8 cellular contexts compared by ENCODE assay signal in genomic region chr22:36330655-36331305, GRCh38. TPM values are rescaled to one million over a fixed set of nuclear protein-coding genes. Genes with fewer than 3 reads are reported as not detected.
DNase-seq lines count a peak whose midpoint lies in the region; ATAC-seq lines count a peak whose summit lies in the region.

No MANE protein-coding gene starts in this region.

- ATAC-seq in right cardiac atrium (peak; percentile 5 to 75), HG03521 (IDR thresholded peaks at IDR 0.05; ENCODE audit: unreplicated experiment) (no peak), GM19397 (IDR thresholded peaks at IDR 0.05; ENCODE audit: unreplicated experiment) (no peak)
- no peak for ATAC-seq in stimulated activated memory B cell treated with anti-CD40 and anti-IgM and Interleukin-4, amounts not matched to agents 10 μg/mL and 1 μg/mL and 100 μg/mL, for 72 hours

- peak overlapping the region; percentile 86 for H3K4me3 Mint-ChIP-seq in activated CD4-positive, alpha-beta T cell treated with anti-CD3 and anti-CD28 coated beads, Interleukin-2, amount 10 ng/mL, durations not matched to agents 7 days and 5 days
- H3K4me3 Mint-ChIP-seq in activated T-helper 1 cell treated with anti-CD3 and anti-CD28 coated beads, Interleukin-12 subunit alpha, Interleukin-12 subunit beta, Interleukin-2, Interleukin-4 antibody, amounts not matched to agents 30 ng/mL and 10 ng/mL and 1 ng/mL, durations not matched to agents 14 hours and 24 hours and 36 hours, result peak overlapping the region; percentile 86
- peak overlapping the region; percentile 79 for H3K4me3 Mint-ChIP-seq in stimulated activated memory B cell treated with anti-CD40 and anti-IgM and Interleukin-4, amounts not matched to agents 10 μg/mL and 1 μg/mL and 100 μg/mL, for 72 hours

- DNase-seq in activated CD4-positive, alpha-beta T cell treated with anti-CD3 and anti-CD28 coated beads, Interleukin-2, amount 10 ng/mL, durations not matched to agents 7 days and 5 days, result peak; percentile 35
- DNase-seq in activated CD4-positive, alpha-beta T cell treated with anti-CD3 and anti-CD28 coated beads for 48 hours, result no peak
- DNase-seq in activated T-helper 1 cell treated with anti-CD3 and anti-CD28 coated beads, Interleukin-12 subunit alpha, Interleukin-12 subunit beta, Interleukin-2, Interleukin-4 antibody, amounts not matched to agents 30 ng/mL and 10 ng/mL and 1 ng/mL, durations not matched to agents 14 hours and 24 hours and 36 hours (ENCODE audit: low spot score), result no peak
- DNase-seq in right cardiac atrium (peak; percentile 87 to 88 (median 88)), activated gamma-delta T cell treated with Interleukin-2 at 50 U/mL for 16 hours (no peak)

- no peaks in the 10 kb centered on the region for H3K27me3 Mint-ChIP-seq in activated CD4-positive, alpha-beta T cell treated with anti-CD3 and anti-CD28 coated beads, Interleukin-2, amount 10 ng/mL, durations not matched to agents 7 days and 5 days
- H3K27me3 Mint-ChIP-seq in activated T-helper 1 cell treated with anti-CD3 and anti-CD28 coated beads, Interleukin-12 subunit alpha, Interleukin-12 subunit beta, Interleukin-2, Interleukin-4 antibody, amounts not matched to agents 30 ng/mL and 10 ng/mL and 1 ng/mL, durations not matched to agents 14 hours and 24 hours and 36 hours (ENCODE audit: insufficient read depth), result no peaks in the 10 kb centered on the region
- H3K27me3 Mint-ChIP-seq in stimulated activated memory B cell treated with anti-CD40 and anti-IgM and Interleukin-4, amounts not matched to agents 10 μg/mL and 1 μg/mL and 100 μg/mL, for 72 hours, result no peaks in the 10 kb centered on the region

- 18% methylated on average over 20 of the region's 20 CpGs for WGBS in right cardiac atrium

- H3K27me3 ChIP-seq in right cardiac atrium (ENCODE audit: control insufficient read depth, insufficient read depth), result no peaks in the 10 kb centered on the region

- intact Hi-C loops in activated T-helper 1 cell treated with anti-CD3 and anti-CD28 coated beads, Interleukin-12 subunit alpha, Interleukin-12 subunit beta, Interleukin-2, Interleukin-4 antibody, amounts not matched to agents 30 ng/mL and 10 ng/mL and 1 ng/mL, durations not matched to agents 14 hours and 24 hours and 36 hours (cut with micrococcal nuclease), result loop anchor here (1.0 kb wide), 4 partner anchors 9 to 151 kb away; partner anchors contain the start of gene TXN2
- intact Hi-C loops in right cardiac atrium (cut with DNase I), result loop anchor here (5.0 to 10.0 kb wide), 3 partner anchors 37 to 57 kb away; partner anchors contain the start of gene MYH9 (in 3 of the 4)

- POLR2A ChIA-PET in activated CD4-positive, alpha-beta T cell treated with anti-CD3 and anti-CD28 coated beads, Interleukin-2, amount 10 ng/mL, durations not matched to agents 7 days and 5 days (lab: Charles Lee), result interaction anchor here (1.2 to 2.1 kb wide), 2 partner anchors 47 to 121 kb away, joined by 5 to 9 read pairs; no protein-coding TSS in a partner anchor

- no peak overlapping the region for H3K4me3 ChIP-seq in right cardiac atrium (ENCODE audit: low read length)

- no peaks in the 10 kb centered on the region for H3K9me3 Mint-ChIP-seq in activated CD4-positive, alpha-beta T cell treated with anti-CD3 and anti-CD28 coated beads, Interleukin-2, amount 10 ng/mL, durations not matched to agents 7 days and 5 days
- no peaks in the 10 kb centered on the region for H3K9me3 Mint-ChIP-seq in activated T-helper 1 cell treated with anti-CD3 and anti-CD28 coated beads, Interleukin-12 subunit alpha, Interleukin-12 subunit beta, Interleukin-2, Interleukin-4 antibody, amounts not matched to agents 30 ng/mL and 10 ng/mL and 1 ng/mL, durations not matched to agents 14 hours and 24 hours and 36 hours
- H3K9me3 Mint-ChIP-seq in stimulated activated memory B cell treated with anti-CD40 and anti-IgM and Interleukin-4, amounts not matched to agents 10 μg/mL and 1 μg/mL and 100 μg/mL, for 72 hours, result no peaks in the 10 kb centered on the region

- peaks cover 97% of the 10 kb centered on the region for H3K36me3 Mint-ChIP-seq in activated CD4-positive, alpha-beta T cell treated with anti-CD3 and anti-CD28 coated beads, Interleukin-2, amount 10 ng/mL, durations not matched to agents 7 days and 5 days (ENCODE audit: low read depth)
- peaks cover 76% of the 10 kb centered on the region for H3K36me3 Mint-ChIP-seq in activated T-helper 1 cell treated with anti-CD3 and anti-CD28 coated beads, Interleukin-12 subunit alpha, Interleukin-12 subunit beta, Interleukin-2, Interleukin-4 antibody, amounts not matched to agents 30 ng/mL and 10 ng/mL and 1 ng/mL, durations not matched to agents 14 hours and 24 hours and 36 hours (ENCODE audit: low read depth)
- peaks cover 86% of the 10 kb centered on the region for H3K36me3 Mint-ChIP-seq in stimulated activated memory B cell treated with anti-CD40 and anti-IgM and Interleukin-4, amounts not matched to agents 10 μg/mL and 1 μg/mL and 100 μg/mL, for 72 hours

- CTCF ChIA-PET in activated CD4-positive, alpha-beta T cell treated with anti-CD3 and anti-CD28 coated beads, Interleukin-2, amount 10 ng/mL, durations not matched to agents 7 days and 5 days (lab: Charles Lee), result interaction anchor here (1.0 to 4.8 kb wide), 12 partner anchors 10 to 155 kb away, joined by 3 to 23 read pairs (median 4); no protein-coding TSS in a partner anchor

- no peaks in the 10 kb centered on the region for H3K9me3 ChIP-seq in right cardiac atrium (ENCODE audit: control insufficient read depth, low read length)

- H3K27ac Mint-ChIP-seq in activated CD4-positive, alpha-beta T cell treated with anti-CD3 and anti-CD28 coated beads, Interleukin-2, amount 10 ng/mL, durations not matched to agents 7 days and 5 days, result peak overlapping the region; percentile 99
- H3K27ac Mint-ChIP-seq in activated T-helper 1 cell treated with anti-CD3 and anti-CD28 coated beads, Interleukin-12 subunit alpha, Interleukin-12 subunit beta, Interleukin-2, Interleukin-4 antibody, amounts not matched to agents 30 ng/mL and 10 ng/mL and 1 ng/mL, durations not matched to agents 14 hours and 24 hours and 36 hours, result peak overlapping the region; percentile 98
- H3K27ac Mint-ChIP-seq in stimulated activated memory B cell treated with anti-CD40 and anti-IgM and Interleukin-4, amounts not matched to agents 10 μg/mL and 1 μg/mL and 100 μg/mL, for 72 hours, result peak overlapping the region; percentile 96

- H3K4me1 Mint-ChIP-seq in activated CD4-positive, alpha-beta T cell treated with anti-CD3 and anti-CD28 coated beads, Interleukin-2, amount 10 ng/mL, durations not matched to agents 7 days and 5 days, result peaks cover 95% of the 10 kb centered on the region
- H3K4me1 Mint-ChIP-seq in activated T-helper 1 cell treated with anti-CD3 and anti-CD28 coated beads, Interleukin-12 subunit alpha, Interleukin-12 subunit beta, Interleukin-2, Interleukin-4 antibody, amounts not matched to agents 30 ng/mL and 10 ng/mL and 1 ng/mL, durations not matched to agents 14 hours and 24 hours and 36 hours (ENCODE audit: low read depth), result peaks cover 94% of the 10 kb centered on the region
- peaks cover 92% of the 10 kb centered on the region for H3K4me1 Mint-ChIP-seq in stimulated activated memory B cell treated with anti-CD40 and anti-IgM and Interleukin-4, amounts not matched to agents 10 μg/mL and 1 μg/mL and 100 μg/mL, for 72 hours

- peak overlapping the region; percentile 99 for H3K27ac ChIP-seq in right cardiac atrium (ENCODE audit: low read length)

- H3K4me1 ChIP-seq in right cardiac atrium (ENCODE audit: control insufficient read depth, insufficient read depth, low read length), result peaks cover 77% of the 10 kb centered on the region

RNA-seq across cellular contexts. Expression of gene MYH9, which starts 57.0 kb away (rescaled TPM):
- 1,000 to 10,000 TPM in 1 of 2 experiments, 100 to 1,000 TPM in 1; 881 to 1,009 TPM for total RNA-seq in activated CD4-positive, alpha-beta T cell treated with anti-CD3 and anti-CD28 coated beads, Interleukin-2, amount 10 ng/mL, durations not matched to agents 7 days and 5 days
- total RNA-seq in activated T-helper 1 cell treated with anti-CD3 and anti-CD28 coated beads, Interleukin-12 subunit alpha, Interleukin-12 subunit beta, Interleukin-2, Interleukin-4 antibody, amounts not matched to agents 30 ng/mL and 10 ng/mL and 1 ng/mL, durations not matched to agents 14 hours and 24 hours and 36 hours, result 618 and 639 TPM in 2 replicates
- 100 to 1,000 TPM; 140 to 224 (median 163) TPM for total RNA-seq in right cardiac atrium
- polyA plus RNA-seq in right cardiac atrium, result 92.5 TPM

Comparison
In these comparisons a context has a peak if more than half of its experiments do, and no peak if none do; other contexts are left out.
1. DNase-seq: peak in activated CD4-positive, alpha-beta T cell treated with anti-CD3 and anti-CD28 coated beads, Interleukin-2, amount 10 ng/mL, durations not matched to agents 7 days and 5 days (single experiment) and right cardiac atrium (3 of 3); none in activated CD4-positive, alpha-beta T cell treated with anti-CD3 and anti-CD28 coated beads for 48 hours (single experiment), activated T-helper 1 cell treated with anti-CD3 and anti-CD28 coated beads, Interleukin-12 subunit alpha, Interleukin-12 subunit beta, Interleukin-2, Interleukin-4 antibody, amounts not matched to agents 30 ng/mL and 10 ng/mL and 1 ng/mL, durations not matched to agents 14 hours and 24 hours and 36 hours (single experiment) and activated gamma-delta T cell treated with Interleukin-2 at 50 U/mL for 16 hours (single experiment).
2. ATAC-seq: peak in right cardiac atrium (2 of 2); none in stimulated activated memory B cell treated with anti-CD40 and anti-IgM and Interleukin-4, amounts not matched to agents 10 μg/mL and 1 μg/mL and 100 μg/mL, for 72 hours (single experiment), HG03521 (single experiment) and GM19397 (single experiment).
3. Peak in every context shown above with its lines, with median percentiles within 50 percentile points of each other: H3K27ac Mint-ChIP-seq and H3K4me3 Mint-ChIP-seq.